ENCODE assay signal across 27 cellular contexts in the genomic region with DNA sequence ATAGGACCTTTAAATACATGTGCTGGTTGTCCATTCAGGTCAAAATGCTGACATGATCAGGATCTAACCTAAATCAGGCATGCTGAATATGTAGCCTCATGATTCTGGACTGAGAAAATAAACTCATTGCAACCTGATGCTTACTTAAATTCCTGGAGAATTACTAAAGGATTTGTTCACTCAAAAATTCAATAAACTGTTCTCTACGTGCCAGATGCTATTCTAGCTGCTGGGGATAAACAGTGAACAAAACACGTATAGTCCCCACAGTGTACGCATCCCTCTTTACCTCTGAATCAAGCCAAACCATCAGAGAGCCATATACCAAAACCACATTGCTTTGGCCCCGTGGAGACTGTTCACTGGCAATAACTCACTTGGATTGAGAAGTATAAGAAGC. TPM values are rescaled to one million over a fixed set of nuclear protein-coding genes. Genes with fewer than 3 reads are reported as not detected.
DNase-seq lines count a peak whose midpoint lies in the region; ATAC-seq, FAIRE-seq and TF ChIP-seq lines count a peak whose summit lies in the region.
"Had no signal": no experiment of that assay in that cellular context is flagged by ENCODE, and none has a peak within 500 bp of the region (broad histone marks: within the 10 kb centered on the region; RNA-seq: fewer than 3 reads in every experiment).

No MANE protein-coding gene starts in this region.

- H4K20me1 ChIP-seq in astrocyte (ENCODE audit: insufficient read depth, low read length) = no peaks in the 10 kb centered on the region

- no peaks in the 10 kb centered on the region for H3K79me2 ChIP-seq in astrocyte (ENCODE audit: insufficient read depth, low read length)

- ATAC-seq in lower lobe of right lung = no peak
- no peak for ATAC-seq in left colon
- ATAC-seq in GM21447 (IDR thresholded peaks at IDR 0.05; ENCODE audit: unreplicated experiment) = no peak
- ATAC-seq: effector memory CD8-positive, alpha-beta T cell; natural killer cell had no signal

- H3K27me3 ChIP-seq in AG04450 (ENCODE audit: control insufficient read depth, insufficient read depth, low read length) = no peaks in the 10 kb centered on the region
- no peaks in the 10 kb centered on the region for H3K27me3 ChIP-seq in astrocyte (ENCODE audit: insufficient read depth, low read length)
- no peaks in the 10 kb centered on the region for H3K27me3 ChIP-seq in lower lobe of right lung (ENCODE audit: low read depth)
- H3K27me3 ChIP-seq: esophagus squamous epithelium, upper lobe of left lung had no signal

- CTCF ChIA-PET in AG04450 (lab: Charles Lee) = interaction anchor here (0.5 kb wide), 1 partner anchor 178 kb away, joined by 3 read pairs; no protein-coding TSS in a partner anchor

- H3K27me3 Mint-ChIP-seq in astrocyte (ENCODE audit: low read depth, unreplicated experiment) = no peaks in the 10 kb centered on the region
- H3K27me3 Mint-ChIP-seq: activated CD4-positive, alpha-beta T cell treated with anti-CD3 and anti-CD28 coated beads, Interleukin-2, amount 10 ng/mL, durations not matched to agents 24 days and 14 days; CD4-positive, alpha-beta memory T cell; central memory CD8-positive, alpha-beta T cell; effector memory CD8-positive, alpha-beta T cell had no signal

- DNase-seq in AG04450 (ENCODE audit: low read depth, low spot score) (peak; percentile 84), HFF-Myc (ENCODE audit: extremely low read depth, low read depth) (peak; percentile 60), astrocyte (ENCODE audit: low read depth) (peak; percentile 83), fibroblast of villous mesenchyme (ENCODE audit: low read depth) (peak; percentile 49), lower lobe of right lung (no peak), left colon (no peak), NCI-H2029 treated with DMSO at 0.1 percent for 48 hours (lab: John Stamatoyannopoulos, UW) (no peak)
- DNase-seq: activated CD4-positive, alpha-beta T cell treated with anti-CD3 and anti-CD28 coated beads, Interleukin-2, amount 10 ng/mL, durations not matched to agents 24 days and 14 days; activated CD8-positive, alpha-beta memory T cell treated with anti-CD3 and anti-CD28 coated beads, Interleukin-2, amount 50 U/mL, for 4 hours; activated effector memory CD4-positive, alpha-beta T cell treated with Interleukin-2 at 50 U/mL for 16 hours; CD4-positive, alpha-beta memory T cell; DMS53; effector memory CD8-positive, alpha-beta T cell; esophagus squamous epithelium; kidney; mesendoderm; natural killer cell; NCI-H1105 treated with DMSO at 0.1 percent for 48 hours; NCI-H2171; NCI-H69; posterior cingulate gyrus; SHP77 treated with DMSO at 0.1 percent for 48 hours; stimulated activated CD4-positive, alpha-beta T cell treated with anti-CD3 and anti-CD28 coated beads, Interleukin-4, amount 100 ng/mL, for 24 hours; upper lobe of left lung had no signal

- FAIRE-seq in astrocyte (lab: Jason Lieb, UNC) = no peak
- FAIRE-seq: kidney had no signal

- no peak for TF ChIP-seq CTCF in AG04450 (IDR thresholded peaks at IDR 0.05; ENCODE audit: low read depth, low read length)
- TF ChIP-seq CTCF in HFF-Myc (IDR thresholded peaks at IDR 0.05; ENCODE audit: low read depth, low read length, missing control alignments) = no peak
- TF ChIP-seq CTCF in astrocyte (IDR thresholded peaks at IDR 0.05; ENCODE audit: insufficient read depth, low read depth, low read length) = no peak
- no peak for TF ChIP-seq CTCF in fibroblast of villous mesenchyme (IDR thresholded peaks at IDR 0.05; ENCODE audit: insufficient read depth, low read depth, low read length)
- no peak for TF ChIP-seq CTCF in lower lobe of right lung (IDR thresholded peaks at IDR 0.05)

- POLR2A ChIA-PET in AG04450 (lab: Yijun Ruan, JAX) = interaction anchor here (1.0 to 1.2 kb wide), 2 partner anchors 11 to 23 kb away, joined by 7 read pairs; no protein-coding TSS in a partner anchor

- H3K9me3 Mint-ChIP-seq in astrocyte (ENCODE audit: unreplicated experiment) = no peaks in the 10 kb centered on the region
- H3K9me3 Mint-ChIP-seq: central memory CD8-positive, alpha-beta T cell; effector memory CD8-positive, alpha-beta T cell had no signal

- H2AFZ ChIP-seq in astrocyte (ENCODE audit: low read depth, low read length) = no peak overlapping the region

- H3K36me3 Mint-ChIP-seq in astrocyte (ENCODE audit: low read depth, unreplicated experiment) = no peaks in the 10 kb centered on the region
- H3K36me3 Mint-ChIP-seq: natural killer cell had no signal

- H3K4me3 ChIP-seq in AG04450 (ENCODE audit: low read depth, low read length) (no peak overlapping the region), HFF-Myc (replicated peaks; ENCODE audit: low read depth, low read length) (no peak overlapping the region), astrocyte (ENCODE audit: insufficient read depth, low read depth, low read length) (no peak overlapping the region), fibroblast of villous mesenchyme (ENCODE audit: low read depth, low read length) (no peak overlapping the region), lower lobe of right lung (no peak overlapping the region)
- H3K4me3 ChIP-seq: esophagus squamous epithelium, skin epidermis, upper lobe of left lung had no signal

- H3K4me3 Mint-ChIP-seq in astrocyte (ENCODE audit: unreplicated experiment) = no peak overlapping the region
- H3K4me3 Mint-ChIP-seq: activated CD4-positive, alpha-beta T cell treated with anti-CD3 and anti-CD28 coated beads, Interleukin-2, amount 10 ng/mL, durations not matched to agents 24 days and 14 days; CD4-positive, alpha-beta memory T cell; central memory CD8-positive, alpha-beta T cell; effector memory CD8-positive, alpha-beta T cell; natural killer cell had no signal

- H3K9ac ChIP-seq in astrocyte (ENCODE audit: low read length) = no peak overlapping the region

- no peaks in the 10 kb centered on the region for H3K36me3 ChIP-seq in astrocyte (ENCODE audit: insufficient read depth, low read length)
- no peaks in the 10 kb centered on the region for H3K36me3 ChIP-seq in lower lobe of right lung
- H3K36me3 ChIP-seq: upper lobe of left lung had no signal

- H3K4me1 Mint-ChIP-seq in astrocyte (ENCODE audit: low read depth, unreplicated experiment) = no peaks in the 10 kb centered on the region

- H3K27ac ChIP-seq in AG04450 (ENCODE audit: low read depth, low read length) = peak overlapping the region; percentile 61
- no peak overlapping the region for H3K27ac ChIP-seq in astrocyte (ENCODE audit: low read depth, low read length)
- no peak overlapping the region for H3K27ac ChIP-seq in lower lobe of right lung
- H3K27ac ChIP-seq: esophagus squamous epithelium, skin epidermis, upper lobe of left lung had no signal

- H3K9me3 ChIP-seq in AG04450 (ENCODE audit: control insufficient read depth, insufficient read depth, low read length) (no peaks in the 10 kb centered on the region), astrocyte (ENCODE audit: insufficient read depth, low read depth, low read length) (no peaks in the 10 kb centered on the region), lower lobe of right lung (no peaks in the 10 kb centered on the region)
- H3K9me3 ChIP-seq: esophagus squamous epithelium, upper lobe of left lung had no signal

- intact Hi-C loops in lower lobe of right lung (cut with DNase I) (no loop called here), left colon (cut with DNase I, micrococcal nuclease) (no loop called here)

- H3K4me2 ChIP-seq in astrocyte (ENCODE audit: low read length) = no peak overlapping the region

- H3K27ac Mint-ChIP-seq in astrocyte (ENCODE audit: unreplicated experiment) = no peak overlapping the region
- H3K27ac Mint-ChIP-seq: activated CD4-positive, alpha-beta T cell treated with anti-CD3 and anti-CD28 coated beads, Interleukin-2, amount 10 ng/mL, durations not matched to agents 24 days and 14 days; CD4-positive, alpha-beta memory T cell; effector memory CD8-positive, alpha-beta T cell; natural killer cell had no signal

- peaks cover 3% of the 10 kb centered on the region for H3K4me1 ChIP-seq in astrocyte (ENCODE audit: insufficient read depth, low read length)
- peaks cover 7% of the 10 kb centered on the region for H3K4me1 ChIP-seq in lower lobe of right lung

RNA-seq across cellular contexts. Expression of a gene that starts 6.1 kb away (rescaled TPM):
- 11.9 and 13.9 TPM in 2 replicates for polyA plus RNA-seq in AG04450 (2011; rRNA removed)
- polyA minus RNA-seq in AG04450 (2011; rRNA and poly(A)+ RNA removed) = 18.7 and 24.2 TPM in 2 replicates
- total RNA-seq in astrocyte (4.9 and 6.8 TPM in 2 replicates), fibroblast of villous mesenchyme (6.8 and 9.1 TPM in 2 replicates), lower lobe of right lung (22.3 TPM), left colon (1 to 10 TPM; 7.2 to 7.7 TPM)

RNA-seq across cellular contexts. Expression of a gene that starts 52.4 kb away (rescaled TPM):
- polyA plus RNA-seq in AG04450 (2011; rRNA removed) = 24.3 and 34.8 TPM in 2 replicates
- polyA minus RNA-seq in AG04450 (2011; rRNA and poly(A)+ RNA removed) = 13.7 and 24.7 TPM in 2 replicates
- total RNA-seq in astrocyte = 38.7 and 41.1 TPM in 2 replicates
- total RNA-seq in fibroblast of villous mesenchyme = 27.4 and 43.2 TPM in 2 replicates
- total RNA-seq in lower lobe of right lung = 44.7 TPM
- 10 to 100 TPM; 51.1 to 53.3 TPM for total RNA-seq in left colon

Comparison
In these comparisons a context has a peak if more than half of its experiments do, and no peak if none do; other contexts are left out.
1. DNase-seq: peak in AG04450 (single experiment), HFF-Myc (single experiment), astrocyte (single experiment) and fibroblast of villous mesenchyme (single experiment); none in lower lobe of right lung (single experiment), left colon (0 of 2) and NCI-H2029 treated with DMSO at 0.1 percent for 48 hours (single experiment).